Comparison of ENCODE assay signal across 19 cellular contexts in the genomic region with DNA sequence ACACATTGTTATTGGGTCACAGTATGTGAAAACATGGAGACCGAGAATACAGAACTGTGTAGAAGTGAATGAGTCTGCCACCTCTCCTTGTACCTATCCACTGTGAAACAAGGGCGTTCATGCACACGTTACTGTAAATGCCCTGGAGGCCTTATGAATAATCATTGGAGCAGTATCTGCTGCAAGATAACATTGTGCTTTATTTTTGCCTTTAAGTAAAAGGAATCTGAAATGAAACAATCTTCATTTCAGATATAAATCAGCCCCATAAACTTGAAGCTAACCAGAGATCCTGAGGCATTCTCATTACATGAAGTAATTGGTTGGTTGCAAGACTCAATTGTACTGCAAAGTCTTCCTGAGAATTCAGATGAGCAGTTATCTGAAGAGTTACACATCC.
DNase-seq lines count a peak whose midpoint lies in the region; FAIRE-seq and TF ChIP-seq lines count a peak whose summit lies in the region.
"Had no signal": no experiment of that assay in that cellular context is flagged by ENCODE, and none has a peak within 500 bp of the region (broad histone marks: within the 10 kb centered on the region; RNA-seq: fewer than 3 reads in every experiment).

No MANE protein-coding gene starts in this region.

- TF ChIP-seq CTCF in fibroblast of the aortic adventitia (IDR thresholded peaks at IDR 0.05; ENCODE audit: insufficient read depth, low read length): no peak
- no peak for TF ChIP-seq CTCF in smooth muscle cell (IDR thresholded peaks at IDR 0.05; ENCODE audit: borderline replicate concordance, insufficient read depth, poor library complexity, severe bottlenecking)
- TF ChIP-seq CTCF in kidney (IDR thresholded peaks at IDR 0.05; ENCODE audit: borderline replicate concordance, extremely low read depth, insufficient read depth): no peak

- H3K4me3 ChIP-seq in fibroblast of the aortic adventitia (ENCODE audit: low read depth, low read length) (no peak overlapping the region), muscle layer of colon (ENCODE audit: low read depth in 1 of 2, low read length in 2 of 2) (no peak overlapping the region), smooth muscle cell (no peak overlapping the region), kidney (ENCODE audit: low read length in 2 of 2) (no peak overlapping the region)
- H3K4me3 ChIP-seq: GM12878, K562 had no signal

- no peak overlapping the region for H3K4me2 ChIP-seq in smooth muscle cell

- H3K27ac ChIP-seq in muscle layer of colon (ENCODE audit: low read depth, low read length): peak overlapping the region; percentile 28
- no peak overlapping the region for H3K27ac ChIP-seq in smooth muscle cell (ENCODE audit: low read depth)
- no peak overlapping the region for H3K27ac ChIP-seq in kidney (ENCODE audit: low read depth in 2 of 2, low read length in 2 of 2)

- no peak overlapping the region for H3K9ac ChIP-seq in muscle layer of colon (ENCODE audit: low read length)
- H3K9ac ChIP-seq in smooth muscle cell (ENCODE audit: low read depth): no peak overlapping the region
- H3K9ac ChIP-seq in kidney (ENCODE audit: low read length in 2 of 2): no peak overlapping the region

- H3F3A ChIP-seq in smooth muscle cell (ENCODE audit: low read depth): peaks cover 3% of the 10 kb centered on the region

- H3K36me3 ChIP-seq in muscle layer of colon (ENCODE audit: insufficient read depth, low read length) (no peaks in the 10 kb centered on the region), smooth muscle cell (ENCODE audit: low read depth) (no peaks in the 10 kb centered on the region), kidney (ENCODE audit: control insufficient read depth in 1 of 2, insufficient read depth in 2 of 2, low read length in 2 of 2) (peaks cover 0 to 2% of the 10 kb centered on the region in 2 donors)

- no peak overlapping the region for H2AFZ ChIP-seq in smooth muscle cell (ENCODE audit: low read depth)

- FAIRE-seq in GM18507 (lab: Jason Lieb, UNC) (peak; percentile 33), kidney (lab: Jason Lieb, UNC) (no peak)
- FAIRE-seq: A204.1, GM12878, K562 had no signal

- no peaks in the 10 kb centered on the region for H3K79me2 ChIP-seq in smooth muscle cell (ENCODE audit: low read depth)

- H3K4me1 ChIP-seq in muscle layer of colon (ENCODE audit: insufficient read depth, low read length) (peaks cover 16% of the 10 kb centered on the region), smooth muscle cell (ENCODE audit: low read depth) (peaks cover 4% of the 10 kb centered on the region), kidney (ENCODE audit: control insufficient read depth in 1 of 2, insufficient read depth in 1 of 2, low read depth in 1 of 2, low read length in 2 of 2) (no peaks in the 10 kb centered on the region)

- H3K9me3 ChIP-seq in muscle layer of colon (ENCODE audit: low read length): no peaks in the 10 kb centered on the region
- H3K9me3 ChIP-seq in smooth muscle cell (replicated peaks; ENCODE audit: low read depth): no peaks in the 10 kb centered on the region
- no peaks in the 10 kb centered on the region for H3K9me3 ChIP-seq in kidney (ENCODE audit: control insufficient read depth in 1 of 2, low read length in 2 of 2)

- H3K27me3 ChIP-seq in muscle layer of colon (ENCODE audit: control insufficient read depth in 1 of 2, insufficient read depth in 2 of 2, low read length in 2 of 2): no peaks in the 10 kb centered on the region
- no peaks in the 10 kb centered on the region for H3K27me3 ChIP-seq in smooth muscle cell (ENCODE audit: low read depth)

- 52% methylated on average over 3 of the region's 3 CpGs for WGBS in smooth muscle cell (ENCODE audit: low lambda C conversion rate)

- intact Hi-C loops in kidney (cut with DNase I): no loop called here

- no peaks in the 10 kb centered on the region for H4K20me1 ChIP-seq in smooth muscle cell (ENCODE audit: low read depth)

- DNase-seq in GM18507 (ENCODE audit: extremely low spot score, insufficient read length, low read depth) (no peak), amniotic epithelial cell (ENCODE audit: low read depth) (peak; percentile 68), fibroblast of the aortic adventitia (ENCODE audit: low read depth) (peak; percentile 12), smooth muscle cell (lab: John Stamatoyannopoulos, UW; ENCODE audit: unreplicated experiment) (no peak), kidney (no peak), cerebellar cortex (ENCODE audit: low spot score) (no peak)
- DNase-seq: CD4-positive, alpha-beta T cell; GF-D8; GOT3; NCI-H187; NCI-H2107; NCI-H510A treated with DMSO at 0.1 percent for 48 hours; NCI-H774; OCI-M1; Right ventricle myocardium superior had no signal

Comparison
In these comparisons a context has a peak if more than half of its experiments do, and no peak if none do; other contexts are left out.
1. DNase-seq: peak in amniotic epithelial cell (single experiment) and fibroblast of the aortic adventitia (single experiment); none in GM18507 (single experiment), smooth muscle cell (single experiment), kidney (single experiment) and cerebellar cortex (single experiment).